Comparison of ENCODE assay signal across 1 cellular context in the genomic region with DNA sequence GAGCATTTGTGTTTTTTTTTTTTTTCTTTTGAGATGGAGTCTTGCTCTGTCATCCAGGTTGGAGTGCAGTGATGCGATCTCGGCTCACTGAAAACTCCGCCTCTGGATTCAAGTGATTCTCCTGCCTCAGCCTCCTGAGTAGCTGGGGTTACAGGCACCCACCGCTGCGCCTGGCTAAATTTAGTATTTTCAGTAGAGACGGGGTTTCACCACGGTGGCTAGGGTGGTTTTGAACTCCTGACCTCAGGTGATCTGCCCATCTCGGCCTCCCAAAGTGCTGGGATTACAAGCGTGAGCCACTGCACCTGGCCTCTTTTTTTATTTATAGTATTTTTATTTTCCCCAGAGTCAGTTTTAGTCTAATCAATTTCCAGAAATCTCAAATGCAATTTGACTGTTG. TPM values are rescaled to one million over a fixed set of nuclear protein-coding genes. Genes with fewer than 3 reads are reported as not detected.
"Had no signal": no experiment of that assay in that cellular context is flagged by ENCODE, and none has a peak within 500 bp of the region (broad histone marks: within the 10 kb centered on the region; RNA-seq: fewer than 3 reads in every experiment).

No MANE protein-coding gene starts in this region.

RNA-seq across cellular contexts. Expression of a gene that starts 21.4 kb away (rescaled TPM):
- total RNA-seq: body of pancreas had no signal
